8 cellular contexts compared by ENCODE assay signal in genomic region chr13:73835138-73835721, GRCh38.
DNase-seq lines count a peak whose midpoint lies in the region; ATAC-seq and TF ChIP-seq lines count a peak whose summit lies in the region.

No MANE protein-coding gene starts in this region.

- H4K20me1 ChIP-seq in KMS-11 (ENCODE audit: insufficient read depth) (no peaks in the 10 kb centered on the region), SU-DHL-6 (ENCODE audit: low read depth, low read length) (no peaks in the 10 kb centered on the region)

- peak; percentile 66 for ATAC-seq in GM19395 (IDR thresholded peaks at IDR 0.05; ENCODE audit: unreplicated experiment)

- H3K4me2 ChIP-seq in KMS-11: no peak overlapping the region
- H3K4me2 ChIP-seq in SU-DHL-6 (ENCODE audit: low read depth, low read length, poor library complexity, severe bottlenecking): no peak overlapping the region

- no peaks in the 10 kb centered on the region for H3K9me3 ChIP-seq in SU-DHL-6 (ENCODE audit: insufficient read depth, low read length)

- H2AFZ ChIP-seq in KMS-11 (ENCODE audit: low read depth) (no peak overlapping the region), SU-DHL-6 (ENCODE audit: low read depth, low read length, severe bottlenecking) (no peak overlapping the region)

- H3F3A ChIP-seq in SU-DHL-6 (ENCODE audit: insufficient read depth): no peaks in the 10 kb centered on the region; the same call in 1 of the 2 replicates

- H3K36me3 ChIP-seq in KMS-11 (ENCODE audit: insufficient read depth) (no peaks in the 10 kb centered on the region), SU-DHL-6 (ENCODE audit: low read length) (no peaks in the 10 kb centered on the region)

- no peak overlapping the region for H3K27ac ChIP-seq in KMS-11
- no peak overlapping the region for H3K27ac ChIP-seq in SU-DHL-6 (ENCODE audit: low read depth, low read length)

- H3K9ac ChIP-seq in KMS-11 (no peak overlapping the region), SU-DHL-6 (ENCODE audit: low read length) (no peak overlapping the region)

- H3K9me2 ChIP-seq in SU-DHL-6 (replicated peaks; ENCODE audit: insufficient read depth, low read length): no peaks in the 10 kb centered on the region

- peak; percentile 62 for TF ChIP-seq CTCF in KMS-11 (conservative IDR thresholded peaks at IDR 0.05; ENCODE audit: low read depth, low read length)
- TF ChIP-seq CTCF in SU-DHL-6 (IDR thresholded peaks at IDR 0.05; ENCODE audit: insufficient read depth, low read length, poor library complexity, severe bottlenecking): peak; percentile 70
- TF ChIP-seq CTCF in foreskin fibroblast (IDR thresholded peaks at IDR 0.05; ENCODE audit: low read depth, low read length): peak; percentile 37

- H3K4me1 ChIP-seq in KMS-11 (ENCODE audit: low read depth, poor library complexity, severe bottlenecking): no peaks in the 10 kb centered on the region

- H3K4me3 ChIP-seq in KMS-11 (IDR thresholded peaks at IDR 0.05; ENCODE audit: insufficient read depth, low read depth, low read length) (no peak overlapping the region), SU-DHL-6 (ENCODE audit: insufficient read depth, low read length, poor library complexity, severe bottlenecking) (no peak overlapping the region), foreskin fibroblast (ENCODE audit: low read depth in 1 of 2, low read length in 2 of 2) (no peak overlapping the region)

- no peaks in the 10 kb centered on the region for H3K79me2 ChIP-seq in KMS-11 (ENCODE audit: insufficient read depth, low read depth)
- no peaks in the 10 kb centered on the region for H3K79me2 ChIP-seq in SU-DHL-6 (ENCODE audit: insufficient read depth, low read length)

- H3K27me3 ChIP-seq in KMS-11 (ENCODE audit: insufficient read depth, low read depth) (no peaks in the 10 kb centered on the region), SU-DHL-6 (ENCODE audit: low read length) (no peaks in the 10 kb centered on the region)

- DNase-seq in DMS153 treated with DMSO at 0.1 percent for 48 hours (lab: John Stamatoyannopoulos, UW; ENCODE audit: unreplicated experiment) (peak; percentile 41), foreskin fibroblast (peak; percentile 16 to 64), putamen (ENCODE audit: low spot score) (peak; percentile 9), activated T-cell treated with anti-CD3 and anti-CD28 coated beads for 4 hours (no peak)
- DNase-seq in NK-92 treated with Interleukin-12 subunit alpha and Interleukin-12 subunit beta, amount 100 ng/mL, for 24 hours (lab: John Stamatoyannopoulos, UW): no peak

Comparison
In these comparisons a context has a peak if more than half of its experiments do, and no peak if none do; other contexts are left out.
1. DNase-seq: peak in DMS153 treated with DMSO at 0.1 percent for 48 hours (single experiment), foreskin fibroblast (2 of 2) and putamen (single experiment); none in activated T-cell treated with anti-CD3 and anti-CD28 coated beads for 4 hours (single experiment) and NK-92 treated with Interleukin-12 subunit alpha and Interleukin-12 subunit beta, amount 100 ng/mL, for 24 hours (single experiment).
2. Peak in every context shown above with its lines, with median percentiles within 50 percentile points of each other: CTCF ChIP-seq.